17 cellular contexts compared by ENCODE assay signal in the genomic region with DNA sequence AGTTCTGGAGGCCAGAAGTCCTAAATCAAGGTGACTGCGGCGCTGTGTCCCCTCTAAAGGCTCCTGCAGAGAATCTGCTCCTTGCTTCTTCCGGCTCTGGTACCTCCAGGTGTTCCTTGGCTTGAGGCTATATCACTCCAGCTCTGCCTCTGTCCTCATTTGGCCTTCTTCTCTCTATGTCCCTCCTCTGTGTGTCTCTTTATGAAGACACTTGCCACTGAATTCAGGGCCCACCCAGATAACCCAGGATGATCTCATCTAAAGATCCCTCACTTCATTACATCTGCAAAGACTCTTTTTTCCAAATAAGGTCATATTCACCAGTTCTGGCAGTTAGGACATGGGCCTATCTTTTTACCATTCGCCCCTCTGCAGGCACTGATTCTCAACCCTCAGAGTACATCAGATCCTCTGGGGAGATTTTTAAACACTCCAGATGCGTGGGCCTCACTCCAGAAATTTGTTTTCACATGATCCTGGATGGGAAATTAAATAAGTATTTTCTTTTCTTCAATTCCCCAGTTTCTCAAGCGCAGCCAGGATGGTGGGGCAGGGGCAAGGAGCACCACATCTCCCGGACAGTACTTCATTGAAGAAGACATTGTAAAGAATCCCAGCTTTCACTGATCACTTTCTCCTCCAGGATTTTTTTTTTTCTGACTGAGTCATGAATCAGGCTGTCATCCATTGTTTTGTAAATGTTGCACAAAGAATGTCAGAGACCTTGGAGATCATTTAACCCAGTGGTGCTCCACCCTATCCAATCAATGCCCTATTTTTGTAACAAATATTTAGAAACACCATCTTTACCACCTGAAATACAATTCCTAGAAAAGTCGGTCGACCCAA. TPM values are rescaled to one million over a fixed set of nuclear protein-coding genes. Genes with fewer than 3 reads are reported as not detected.
DNase-seq lines count a peak whose midpoint lies in the region; ATAC-seq and TF ChIP-seq lines count a peak whose summit lies in the region.
"Had no signal": no experiment of that assay in that cellular context is flagged by ENCODE, and none has a peak within 500 bp of the region (broad histone marks: within the 10 kb centered on the region; RNA-seq: fewer than 3 reads in every experiment).

No MANE protein-coding gene starts in this region.

- POLR2A ChIA-PET in activated CD8-positive, alpha-beta T cell treated with anti-CD3 and anti-CD28 coated beads, Interleukin-2, amount 10 ng/mL, durations not matched to agents 7 days and 5 days (lab: Charles Lee) = no interaction called here
- POLR2A ChIA-PET in activated CD8-positive, alpha-beta T cell treated with anti-CD3 and anti-CD28 coated beads for 36 hours (lab: Charles Lee) = interaction anchor here (0.6 kb wide), 1 partner anchor 423 kb away, joined by 3 read pairs; no protein-coding TSS in a partner anchor

- H3K36me3 ChIP-seq in heart right ventricle = no peaks in the 10 kb centered on the region
- peaks cover 0 to 2% of the 10 kb centered on the region in 2 donors for H3K36me3 ChIP-seq in stomach smooth muscle (ENCODE audit: control insufficient read depth in 2 of 2, insufficient read depth in 2 of 2, low read length in 2 of 2)
- H3K36me3 ChIP-seq: ascending aorta had no signal

- intact Hi-C loops in activated CD8-positive, alpha-beta T cell treated with anti-CD3 and anti-CD28 coated beads for 36 hours (cut with micrococcal nuclease) = no loop called here
- intact Hi-C loops in heart right ventricle (cut with DNase I) = no loop called here

- H3K9me3 ChIP-seq in heart right ventricle (no peaks in the 10 kb centered on the region), stomach smooth muscle (ENCODE audit: control insufficient read depth in 2 of 2, low read length in 2 of 2) (no peaks in the 10 kb centered on the region)
- H3K9me3 ChIP-seq: ascending aorta had no signal

- peaks cover 0 to 38% (median 0%) of the 10 kb centered on the region in 9 donors for H3K4me1 ChIP-seq in heart right ventricle
- H3K4me1 ChIP-seq in stomach smooth muscle (ENCODE audit: control insufficient read depth, insufficient read depth, low read length) = peaks cover 22% of the 10 kb centered on the region
- H3K4me1 ChIP-seq: ascending aorta had no signal

- no peaks in the 10 kb centered on the region for H3K27me3 Mint-ChIP-seq in activated CD8-positive, alpha-beta T cell treated with anti-CD3 and anti-CD28 coated beads, Interleukin-2, amount 10 ng/mL, durations not matched to agents 7 days and 5 days (ENCODE audit: low read depth)
- no peaks in the 10 kb centered on the region for H3K27me3 Mint-ChIP-seq in activated CD8-positive, alpha-beta T cell treated with anti-CD3 and anti-CD28 coated beads for 36 hours
- H3K27me3 Mint-ChIP-seq in brain = peaks cover 7% of the 10 kb centered on the region
- H3K27me3 Mint-ChIP-seq: naive thymus-derived CD8-positive, alpha-beta T cell had no signal

- H3K9me3 Mint-ChIP-seq in activated CD8-positive, alpha-beta T cell treated with anti-CD3 and anti-CD28 coated beads, Interleukin-2, amount 10 ng/mL, durations not matched to agents 7 days and 5 days (ENCODE audit: insufficient read depth) = peaks cover 9% of the 10 kb centered on the region
- peaks cover 9% of the 10 kb centered on the region for H3K9me3 Mint-ChIP-seq in activated CD8-positive, alpha-beta T cell treated with anti-CD3 and anti-CD28 coated beads for 36 hours
- peaks cover 0 to 14% (median 3%) of the 10 kb centered on the region in 5 experiments for H3K9me3 Mint-ChIP-seq in brain

- H3K4me3 Mint-ChIP-seq in activated CD8-positive, alpha-beta T cell treated with anti-CD3 and anti-CD28 coated beads, Interleukin-2, amount 10 ng/mL, durations not matched to agents 7 days and 5 days = no peak overlapping the region
- no peak overlapping the region for H3K4me3 Mint-ChIP-seq in activated CD8-positive, alpha-beta T cell treated with anti-CD3 and anti-CD28 coated beads for 36 hours
- H3K4me3 Mint-ChIP-seq in brain = no peak overlapping the region
- H3K4me3 Mint-ChIP-seq: activated T-cell treated with anti-CD3 and anti-CD28 coated beads, Interleukin-2, amount 50 U/mL, for 4 hours had no signal

- no peak for ATAC-seq in activated CD8-positive, alpha-beta T cell treated with anti-CD3 and anti-CD28 coated beads, Interleukin-2, amount 10 ng/mL, durations not matched to agents 7 days and 5 days
- no peak for ATAC-seq in activated CD8-positive, alpha-beta T cell treated with anti-CD3 and anti-CD28 coated beads for 36 hours
- peak in 7 of 8 donors; percentile 33 to 54 (median 40) for ATAC-seq in heart right ventricle
- ATAC-seq: activated T-cell treated with anti-CD3 and anti-CD28 coated beads, Interleukin-2, amount 50 U/mL, for 4 hours; PC-3 had no signal

- H3K4me1 Mint-ChIP-seq in activated CD8-positive, alpha-beta T cell treated with anti-CD3 and anti-CD28 coated beads, Interleukin-2, amount 10 ng/mL, durations not matched to agents 7 days and 5 days (ENCODE audit: low read depth) = peaks cover 37% of the 10 kb centered on the region
- H3K4me1 Mint-ChIP-seq in activated CD8-positive, alpha-beta T cell treated with anti-CD3 and anti-CD28 coated beads for 36 hours (ENCODE audit: low read depth) = peaks cover 35% of the 10 kb centered on the region
- H3K4me1 Mint-ChIP-seq in brain = peaks cover 46% of the 10 kb centered on the region

- no peaks in the 10 kb centered on the region for H3K27me3 ChIP-seq in heart right ventricle
- no peaks in the 10 kb centered on the region for H3K27me3 ChIP-seq in stomach smooth muscle (ENCODE audit: control insufficient read depth in 1 of 2, insufficient read depth in 2 of 2, low read length in 2 of 2)
- H3K27me3 ChIP-seq: ascending aorta, hepatocyte had no signal

- CTCF ChIA-PET in activated CD8-positive, alpha-beta T cell treated with anti-CD3 and anti-CD28 coated beads, Interleukin-2, amount 10 ng/mL, durations not matched to agents 7 days and 5 days (lab: Charles Lee) = no interaction called here
- CTCF ChIA-PET in activated CD8-positive, alpha-beta T cell treated with anti-CD3 and anti-CD28 coated beads for 36 hours (lab: Charles Lee) = no interaction called here

- no peak overlapping the region for H3K9ac ChIP-seq in stomach smooth muscle (ENCODE audit: low read length in 2 of 2)

- peak; percentile 11 for DNase-seq in activated CD8-positive, alpha-beta T cell treated with anti-CD3 and anti-CD28 coated beads, Interleukin-2, amount 10 ng/mL, durations not matched to agents 7 days and 5 days
- no peak for DNase-seq in activated CD8-positive, alpha-beta T cell treated with anti-CD3 and anti-CD28 coated beads for 36 hours
- DNase-seq in heart right ventricle (no peak), activated gamma-delta T cell (lab: John Stamatoyannopoulos, UW) (no peak), NCI-H1048 (lab: John Stamatoyannopoulos, UW) (no peak), NCI-H2227 treated with DMSO at 0.1 percent for 48 hours (lab: John Stamatoyannopoulos, UW) (no peak)
- DNase-seq: activated CD4-positive, CD25-positive, alpha-beta regulatory T cell treated with anti-CD3 and anti-CD28 coated beads, Interleukin-2, amount 50 U/mL, for 72 hours; activated T-cell treated with anti-CD3 and anti-CD28 coated beads, Interleukin-2, amount 50 U/mL, for 4 hours; MV-4-11; PC-3 had no signal

- H3K27ac Mint-ChIP-seq in activated CD8-positive, alpha-beta T cell treated with anti-CD3 and anti-CD28 coated beads, Interleukin-2, amount 10 ng/mL, durations not matched to agents 7 days and 5 days = no peak overlapping the region
- H3K27ac Mint-ChIP-seq in activated CD8-positive, alpha-beta T cell treated with anti-CD3 and anti-CD28 coated beads for 36 hours = no peak overlapping the region
- H3K27ac Mint-ChIP-seq in brain = peak overlapping the region in 3 of 5 experiments; percentile 37 to 48 (median 43)

- WGBS in heart right ventricle, 2 donors = 74 to 79% methylated on average over 9 of the region's 9 CpGs

- TF ChIP-seq CTCF in activated CD8-positive, alpha-beta T cell treated with anti-CD3 and anti-CD28 coated beads for 36 hours (IDR thresholded peaks at IDR 0.05) = no peak
- TF ChIP-seq CTCF in brain (conservative IDR thresholded peaks at IDR 0.05) (no peak), heart right ventricle (IDR thresholded peaks at IDR 0.05) (no peak)

- H3K36me3 Mint-ChIP-seq in activated CD8-positive, alpha-beta T cell treated with anti-CD3 and anti-CD28 coated beads, Interleukin-2, amount 10 ng/mL, durations not matched to agents 7 days and 5 days (ENCODE audit: low read depth) = peaks cover 68% of the 10 kb centered on the region
- H3K36me3 Mint-ChIP-seq in activated CD8-positive, alpha-beta T cell treated with anti-CD3 and anti-CD28 coated beads for 36 hours (ENCODE audit: low read depth) = peaks cover 63% of the 10 kb centered on the region
- H3K36me3 Mint-ChIP-seq in brain = no peaks in the 10 kb centered on the region

- H3K27ac ChIP-seq in heart right ventricle (peak overlapping the region in 1 of 10 donors; percentile 4), stomach smooth muscle (ENCODE audit: low read length) (peak overlapping the region; percentile 71)
- H3K27ac ChIP-seq: 22Rv1, ascending aorta, hepatocyte had no signal

- H3K4me3 ChIP-seq in heart right ventricle = no peak overlapping the region
- H3K4me3 ChIP-seq in stomach smooth muscle (ENCODE audit: low read length in 2 of 2) = no peak overlapping the region
- H3K4me3 ChIP-seq: ascending aorta, hepatocyte, skin epidermis had no signal

RNA-seq across cellular contexts. Expression of a gene that starts 27.4 kb away (rescaled TPM):
- total RNA-seq in activated CD8-positive, alpha-beta T cell treated with anti-CD3 and anti-CD28 coated beads, Interleukin-2, amount 10 ng/mL, durations not matched to agents 7 days and 5 days = 10 to 100 TPM; 38.5 to 40.1 TPM
- total RNA-seq in activated CD8-positive, alpha-beta T cell treated with anti-CD3 and anti-CD28 coated beads for 36 hours = 10 to 100 TPM; 21.2 to 24.7 TPM
- polyA plus RNA-seq in brain (ENCODE audit: insufficient read depth, low read depth, low replicate concordance) = 0.36 TPM
- 10 to 100 TPM in 1 of 10 donors, 1 to 10 TPM in 9; 2.4 to 10.4 (median 5.0) TPM for total RNA-seq in heart right ventricle
- polyA plus RNA-seq in heart right ventricle = 1 to 10 TPM in 1 of 2 donors, under 1 TPM in 1; 0.64 to 3.4 TPM
- total RNA-seq: PC-3 had no signal

Comparison
In these comparisons a context has a peak if more than half of its experiments do, and no peak if none do; other contexts are left out.
1. ATAC-seq: peak in heart right ventricle (7 of 8); none in activated CD8-positive, alpha-beta T cell treated with anti-CD3 and anti-CD28 coated beads, Interleukin-2, amount 10 ng/mL, durations not matched to agents 7 days and 5 days (single experiment) and activated CD8-positive, alpha-beta T cell treated with anti-CD3 and anti-CD28 coated beads for 36 hours (single experiment).
2. H3K27ac Mint-ChIP-seq: peak in brain (3 of 5); none in activated CD8-positive, alpha-beta T cell treated with anti-CD3 and anti-CD28 coated beads, Interleukin-2, amount 10 ng/mL, durations not matched to agents 7 days and 5 days (single experiment) and activated CD8-positive, alpha-beta T cell treated with anti-CD3 and anti-CD28 coated beads for 36 hours (single experiment).